Comparison of ENCODE assay signal across 9 cellular contexts in genomic region chr14:39763402-39763890, GRCh38.
DNase-seq lines count a peak whose midpoint lies in the region; ATAC-seq, FAIRE-seq and TF ChIP-seq lines count a peak whose summit lies in the region.
"Had no signal": no experiment of that assay in that cellular context is flagged by ENCODE, and none has a peak within 500 bp of the region (broad histone marks: within the 10 kb centered on the region; RNA-seq: fewer than 3 reads in every experiment).

No MANE protein-coding gene starts in this region.

- no peak overlapping the region for H3K4me3 ChIP-seq in CD4-positive, alpha-beta memory T cell (ENCODE audit: low read length in 2 of 2)
- no peak overlapping the region for H3K4me3 ChIP-seq in Karpas-422 (ENCODE audit: low read length)
- no peak overlapping the region for H3K4me3 ChIP-seq in CD8-positive, alpha-beta T cell (ENCODE audit: low read depth, low read length)
- no peak overlapping the region for H3K4me3 ChIP-seq in pancreas

- WGBS in pancreas, 2 donors = 96 to 100% methylated on average over 1 of the region's 1 CpG

- TF ChIP-seq CTCF in endothelial cell (IDR thresholded peaks at IDR 0.05; ENCODE audit: unreplicated experiment) (no peak), pancreas (IDR thresholded peaks at IDR 0.05) (no peak)
- TF ChIP-seq CTCF in CD8-positive, alpha-beta T cell (IDR thresholded peaks at IDR 0.05) = no peak

- intact Hi-C loops in CD4-positive, alpha-beta memory T cell (cut with micrococcal nuclease) = no loop called here
- intact Hi-C loops in CD8-positive, alpha-beta T cell (cut with DNase I, micrococcal nuclease) = no loop called here
- intact Hi-C loops in pancreas (cut with DNase I) = no loop called here

- CTCF ChIA-PET in CD4-positive, alpha-beta memory T cell (lab: Charles Lee; ENCODE audit: partially characterized antibody) = no interaction called here
- CTCF ChIA-PET in CD8-positive, alpha-beta T cell (lab: Charles Lee) = no interaction called here

- peak overlapping the region in 5 of 8 donors; percentile 24 to 70 (median 58) for H3K4me3 Mint-ChIP-seq in CD4-positive, alpha-beta memory T cell
- H3K4me3 Mint-ChIP-seq in endothelial cell (ENCODE audit: unreplicated experiment) = no peak overlapping the region
- H3K4me3 Mint-ChIP-seq in CD8-positive, alpha-beta T cell = no peak overlapping the region
- H3K4me3 Mint-ChIP-seq: activated T-helper 1 cell treated with anti-CD3 and anti-CD28 coated beads, Interleukin-12 subunit alpha, Interleukin-12 subunit beta, Interleukin-2, Interleukin-4 antibody, amounts not matched to agents 30 ng/mL and 10 ng/mL and 1 ng/mL, durations not matched to agents 14 hours and 24 hours and 36 hours had no signal

- no peak overlapping the region for H3K9ac ChIP-seq in Karpas-422 (ENCODE audit: low read length)

- H3K79me2 ChIP-seq in Karpas-422 (ENCODE audit: low read length) = no peaks in the 10 kb centered on the region

- peak overlapping the region in 1 of 7 donors; percentile 14 for H3K27ac Mint-ChIP-seq in CD4-positive, alpha-beta memory T cell
- H3K27ac Mint-ChIP-seq in endothelial cell (ENCODE audit: unreplicated experiment) = no peak overlapping the region
- H3K27ac Mint-ChIP-seq in CD8-positive, alpha-beta T cell = no peak overlapping the region
- H3K27ac Mint-ChIP-seq: activated T-helper 1 cell treated with anti-CD3 and anti-CD28 coated beads, Interleukin-12 subunit alpha, Interleukin-12 subunit beta, Interleukin-2, Interleukin-4 antibody, amounts not matched to agents 30 ng/mL and 10 ng/mL and 1 ng/mL, durations not matched to agents 14 hours and 24 hours and 36 hours had no signal

- FAIRE-seq in GM19239 (lab: Jason Lieb, UNC) (peak; percentile 64), pancreas (lab: Jason Lieb, UNC) (no peak)

- H3K27me3 Mint-ChIP-seq in CD4-positive, alpha-beta memory T cell = no peaks in the 10 kb centered on the region
- no peaks in the 10 kb centered on the region for H3K27me3 Mint-ChIP-seq in endothelial cell (ENCODE audit: unreplicated experiment)
- no peaks in the 10 kb centered on the region for H3K27me3 Mint-ChIP-seq in CD8-positive, alpha-beta T cell (ENCODE audit: low read depth)

- H3K4me1 ChIP-seq in CD4-positive, alpha-beta memory T cell (ENCODE audit: insufficient read depth, low read length) = no peaks in the 10 kb centered on the region
- peaks cover 8% of the 10 kb centered on the region; the same call in 1 of the 2 replicates for H3K4me1 ChIP-seq in Karpas-422 (ENCODE audit: low read length)
- no peaks in the 10 kb centered on the region for H3K4me1 ChIP-seq in CD8-positive, alpha-beta T cell (ENCODE audit: insufficient read depth, low read length)
- H3K4me1 ChIP-seq in pancreas = no peaks in the 10 kb centered on the region

- no peaks in the 10 kb centered on the region for H3K27me3 ChIP-seq in CD4-positive, alpha-beta memory T cell (ENCODE audit: insufficient read depth, low read length)
- H3K27me3 ChIP-seq in Karpas-422 (ENCODE audit: low read length) (no peaks in the 10 kb centered on the region), pancreas (no peaks in the 10 kb centered on the region)
- no peaks in the 10 kb centered on the region for H3K27me3 ChIP-seq in CD8-positive, alpha-beta T cell (ENCODE audit: insufficient read depth, low read length)

- H3K27ac ChIP-seq in CD4-positive, alpha-beta memory T cell (ENCODE audit: low read depth, low read length) = no peak overlapping the region
- H3K27ac ChIP-seq in Karpas-422 (ENCODE audit: low read length) (peak overlapping the region; percentile 10; the same call in 1 of the 2 replicates), pancreas (no peak overlapping the region)
- no peak overlapping the region for H3K27ac ChIP-seq in CD8-positive, alpha-beta T cell (ENCODE audit: low read depth, low read length)

- ATAC-seq in HG02852 (IDR thresholded peaks at IDR 0.05; ENCODE audit: unreplicated experiment) (peak; percentile 51), pancreas (no peak)
- no peak for ATAC-seq in CD8-positive, alpha-beta T cell

- H3K4me2 ChIP-seq in Karpas-422 (ENCODE audit: low read depth, low read length, poor library complexity, severe bottlenecking) = no peak overlapping the region

- H3K9me2 ChIP-seq in Karpas-422 (replicated peaks; ENCODE audit: insufficient read depth, low read length) = no peaks in the 10 kb centered on the region

- H4K20me1 ChIP-seq in Karpas-422 (ENCODE audit: insufficient read depth, low read depth, low read length) = no peaks in the 10 kb centered on the region

- POLR2A ChIA-PET in CD4-positive, alpha-beta memory T cell (lab: Charles Lee; ENCODE audit: partially characterized antibody) = no interaction called here
- POLR2A ChIA-PET in CD8-positive, alpha-beta T cell (lab: Charles Lee) = no interaction called here

- H2AFZ ChIP-seq in Karpas-422 (ENCODE audit: low read length) = no peak overlapping the region

- DNase-seq in CD4-positive, alpha-beta memory T cell = no peak
- DNase-seq in GM19239 (ENCODE audit: insufficient read length, low spot score) (no peak), Karpas-422 (no peak), endothelial cell (ENCODE audit: low spot score) (no peak), pancreas (no peak)
- DNase-seq in stimulated activated CD4-positive, alpha-beta T cell treated with anti-CD3 and anti-CD28 coated beads, Interleukin-15, amount 100 ng/mL, for 24 hours = no peak
- DNase-seq in CD8-positive, alpha-beta T cell = no peak

- H3K36me3 ChIP-seq in CD4-positive, alpha-beta memory T cell (ENCODE audit: insufficient read depth, low read length) = no peaks in the 10 kb centered on the region
- H3K36me3 ChIP-seq in Karpas-422 (ENCODE audit: insufficient read depth, low read length) (no peaks in the 10 kb centered on the region), pancreas (no peaks in the 10 kb centered on the region)
- H3K36me3 ChIP-seq in CD8-positive, alpha-beta T cell (ENCODE audit: insufficient read depth, low read length) = no peaks in the 10 kb centered on the region

- no peaks in the 10 kb centered on the region for H3K9me3 ChIP-seq in CD4-positive, alpha-beta memory T cell (ENCODE audit: control insufficient read depth in 1 of 2, low read length in 2 of 2)
- H3K9me3 ChIP-seq in Karpas-422 (ENCODE audit: low read length) = no peaks in the 10 kb centered on the region
- H3K9me3 ChIP-seq in CD8-positive, alpha-beta T cell (ENCODE audit: low read length) = no peaks in the 10 kb centered on the region
- H3K9me3 ChIP-seq in pancreas = no peaks in the 10 kb centered on the region

- H3K9me3 Mint-ChIP-seq in CD4-positive, alpha-beta memory T cell = peaks cover 0 to 3% (median 0%) of the 10 kb centered on the region in 8 donors
- H3K9me3 Mint-ChIP-seq in endothelial cell (ENCODE audit: unreplicated experiment) = no peaks in the 10 kb centered on the region
- no peaks in the 10 kb centered on the region for H3K9me3 Mint-ChIP-seq in CD8-positive, alpha-beta T cell
- H3K9me3 Mint-ChIP-seq: activated T-helper 1 cell treated with anti-CD3 and anti-CD28 coated beads, Interleukin-12 subunit alpha, Interleukin-12 subunit beta, Interleukin-2, Interleukin-4 antibody, amounts not matched to agents 30 ng/mL and 10 ng/mL and 1 ng/mL, durations not matched to agents 14 hours and 24 hours and 36 hours had no signal

- H3K36me3 Mint-ChIP-seq in CD4-positive, alpha-beta memory T cell = no peaks in the 10 kb centered on the region
- no peaks in the 10 kb centered on the region for H3K36me3 Mint-ChIP-seq in endothelial cell (ENCODE audit: low read depth, unreplicated experiment)
- H3K36me3 Mint-ChIP-seq in CD8-positive, alpha-beta T cell = no peaks in the 10 kb centered on the region

- H3K4me1 Mint-ChIP-seq in CD4-positive, alpha-beta memory T cell = peaks cover 0 to 10% (median 7%) of the 10 kb centered on the region in 4 donors
- H3K4me1 Mint-ChIP-seq in endothelial cell (ENCODE audit: unreplicated experiment) = peaks cover 6% of the 10 kb centered on the region
- peaks cover 10% of the 10 kb centered on the region for H3K4me1 Mint-ChIP-seq in CD8-positive, alpha-beta T cell (ENCODE audit: low read depth)

Comparison
In these comparisons a context has a peak if more than half of its experiments do, and no peak if none do; other contexts are left out.
1. H3K4me3 Mint-ChIP-seq: peak in CD4-positive, alpha-beta memory T cell (5 of 8); none in endothelial cell (single experiment) and CD8-positive, alpha-beta T cell (single experiment).